In genomic region chr17:21200590-21201301, GRCh38 we compare ENCODE assay signal across 15 cellular contexts. TPM values are rescaled to one million over a fixed set of nuclear protein-coding genes. Genes with fewer than 3 reads are reported as not detected.
DNase-seq lines count a peak whose midpoint lies in the region; ATAC-seq and TF ChIP-seq lines count a peak whose summit lies in the region.
"Had no signal": no experiment of that assay in that cellular context is flagged by ENCODE, and none has a peak within 500 bp of the region (broad histone marks: within the 10 kb centered on the region; RNA-seq: fewer than 3 reads in every experiment).

No MANE protein-coding gene starts in this region.

- TF ChIP-seq CTCF in GM23338 (conservative IDR thresholded peaks at IDR 0.05; ENCODE audit: low read depth in 2 of 2): no peak
- no peak for TF ChIP-seq CTCF in prostate gland (IDR thresholded peaks at IDR 0.05)

- H3K27ac Mint-ChIP-seq in GM23338 (peak overlapping the region; percentile 45; the same call in 1 of the 2 replicates), T-helper 17 cell (peak overlapping the region; percentile 39)
- no peak overlapping the region for H3K27ac Mint-ChIP-seq in activated T-cell treated with anti-CD3 and anti-CD28 coated beads, Interleukin-2, amount 50 U/mL, for 72 hours

- H3K27me3 Mint-ChIP-seq in GM23338 (ENCODE audit: insufficient read depth, low read depth, poor library complexity) (peaks cover 7% of the 10 kb centered on the region), T-helper 17 cell (no peaks in the 10 kb centered on the region)
- H3K27me3 Mint-ChIP-seq in activated T-cell treated with anti-CD3 and anti-CD28 coated beads, Interleukin-2, amount 50 U/mL, for 72 hours (ENCODE audit: low read depth): no peaks in the 10 kb centered on the region

- no peaks in the 10 kb centered on the region for H3K9me2 ChIP-seq in GM23338 (ENCODE audit: insufficient read depth)

- H3K4me3 ChIP-seq in GM23338 (peak overlapping the region; percentile 42; the same call in 1 of the 2 replicates), prostate gland (peak overlapping the region in 1 of 2 donors; percentile 11)
- H3K4me3 ChIP-seq: tibial artery had no signal

- H3K9me3 Mint-ChIP-seq in GM23338: no peaks in the 10 kb centered on the region
- no peaks in the 10 kb centered on the region for H3K9me3 Mint-ChIP-seq in activated T-cell treated with anti-CD3 and anti-CD28 coated beads, Interleukin-2, amount 50 U/mL, for 72 hours
- H3K9me3 Mint-ChIP-seq: CD14-positive monocyte had no signal

- intact Hi-C loops in prostate gland (cut with DNase I): no loop called here

- H3K36me3 ChIP-seq in GM23338 (ENCODE audit: insufficient read depth) (peaks cover 8% of the 10 kb centered on the region), prostate gland (peaks cover 0 to 5% of the 10 kb centered on the region in 2 donors)

- peaks cover 48% of the 10 kb centered on the region for H3K4me1 ChIP-seq in GM23338 (ENCODE audit: insufficient read depth)
- peaks cover 20% of the 10 kb centered on the region for H3K4me1 ChIP-seq in prostate gland (replicated peaks)

- H3K4me3 Mint-ChIP-seq in GM23338 (peak overlapping the region; percentile 44; the same call in 2 of the 3 replicates), T-helper 17 cell (peak overlapping the region; percentile 25)
- H3K4me3 Mint-ChIP-seq in activated T-cell treated with anti-CD3 and anti-CD28 coated beads, Interleukin-2, amount 50 U/mL, for 72 hours: no peak overlapping the region
- H3K4me3 Mint-ChIP-seq: CD14-positive monocyte had no signal

- DNase-seq in GM23338 (ENCODE audit: low spot score) (no peak), T-helper 17 cell (no peak), epithelial cell of prostate (ENCODE audit: low read depth, low spot score) (no peak), prostate gland (ENCODE audit: low spot score) (peak; percentile 82), HK-2 (ENCODE audit: unreplicated experiment) (no peak), activated T-cell treated with anti-CD3 and anti-CD28 coated beads for 4 hours (no peak)
- no peak for DNase-seq in activated T-cell treated with anti-CD3 and anti-CD28 coated beads, Interleukin-2, amount 50 U/mL, for 72 hours
- DNase-seq: activated gamma-delta T cell, kidney, NCI-H2227 treated with DMSO at 0.1 percent for 48 hours, tibial artery had no signal

- no peaks in the 10 kb centered on the region for H3K27me3 ChIP-seq in GM23338 (ENCODE audit: insufficient read depth)
- H3K27me3 ChIP-seq in prostate gland (replicated peaks; ENCODE audit: insufficient read depth): no peaks in the 10 kb centered on the region
- H3K27me3 ChIP-seq: tibial artery had no signal

- H3K9me3 ChIP-seq in T-helper 17 cell (ENCODE audit: control insufficient read depth, low read length, poor library complexity, severe bottlenecking) (no peaks in the 10 kb centered on the region), prostate gland (no peaks in the 10 kb centered on the region)
- H3K9me3 ChIP-seq: tibial artery had no signal

- H3K36me3 Mint-ChIP-seq in GM23338 (ENCODE audit: low read depth) (peaks cover 32% of the 10 kb centered on the region), T-helper 17 cell (ENCODE audit: low read depth) (peaks cover 2% of the 10 kb centered on the region)
- H3K36me3 Mint-ChIP-seq in activated T-cell treated with anti-CD3 and anti-CD28 coated beads, Interleukin-2, amount 50 U/mL, for 72 hours (ENCODE audit: insufficient read depth in 2 of 2): peaks cover 2 to 12% of the 10 kb centered on the region in 2 donors

- H3K27ac ChIP-seq in GM23338 (ENCODE audit: low read depth) (peak overlapping the region; percentile 98), epithelial cell of prostate (peak overlapping the region; percentile 1), prostate gland (peak overlapping the region; percentile 16 to 61)
- H3K27ac ChIP-seq: parathyroid adenoma, tibial artery had no signal

- peaks cover 86% of the 10 kb centered on the region for H3K79me2 ChIP-seq in GM23338 (replicated peaks; ENCODE audit: insufficient read depth)

- H3K4me2 ChIP-seq in GM23338: peak overlapping the region; percentile 70

- peaks cover 70% of the 10 kb centered on the region for H4K20me1 ChIP-seq in GM23338 (replicated peaks; ENCODE audit: insufficient read depth)

- H2AFZ ChIP-seq in GM23338: no peak overlapping the region
- H2AFZ ChIP-seq: parathyroid adenoma had no signal

- no peak for ATAC-seq in GM23338
- ATAC-seq in T-helper 17 cell: no peak
- ATAC-seq in GM21447 (IDR thresholded peaks at IDR 0.05; ENCODE audit: unreplicated experiment): no peak
- ATAC-seq in activated T-cell treated with anti-CD3 and anti-CD28 coated beads, Interleukin-2, amount 50 U/mL, for 72 hours (replicated peaks in 1 of 2): no peak
- ATAC-seq: SK-N-SH treated with all-trans-retinoic acid at 6 μM for 48 hours had no signal

- TF ChIP-seq POLR2A in prostate gland (IDR thresholded peaks at IDR 0.05): peak; percentile 44

- H3F3A ChIP-seq in GM23338 (replicated peaks; ENCODE audit: low read depth): peaks cover 34% of the 10 kb centered on the region

- WGBS in prostate gland: 36% methylated on average over 15 of the region's 15 CpGs

- peaks cover 54% of the 10 kb centered on the region for H3K4me1 Mint-ChIP-seq in GM23338
- peaks cover 27% of the 10 kb centered on the region for H3K4me1 Mint-ChIP-seq in T-helper 17 cell
- H3K4me1 Mint-ChIP-seq in activated T-cell treated with anti-CD3 and anti-CD28 coated beads, Interleukin-2, amount 50 U/mL, for 72 hours (ENCODE audit: low read depth): peaks cover 5% of the 10 kb centered on the region

TF ChIP-seq in GM23338, 12 proteins besides CTCF, POLR2A, EP300 and RAD21 (continues in another document):
- TF ChIP-seq NANOG (IDR thresholded peaks at IDR 0.05; ENCODE audit: borderline replicate concordance) (no peak), STAT1 (IDR thresholded peaks at IDR 0.05; ENCODE audit: unreplicated experiment) (no peak)

RNA-seq across cellular contexts. Expression of gene TMEM11, which starts 13.2 kb away (rescaled TPM):
- 38.5 and 40.0 TPM in 2 replicates for total RNA-seq in GM23338 (2014; rRNA removed; shearing (Covaris generic))
- 84.8 and 90.2 TPM in 2 replicates for polyA plus RNA-seq in GM23338 (2016; fragmentation: Nextera tagmentation; extraction: Ambion mirVana)
- total RNA-seq in T-helper 17 cell (10 to 100 TPM; 10.3 to 17.2 TPM), prostate gland (10 to 100 TPM; 33.1 to 44.1 TPM)
- total RNA-seq in activated T-cell treated with anti-CD3 and anti-CD28 coated beads, Interleukin-2, amount 50 U/mL, for 72 hours: 10 to 100 TPM; 21.4 to 25.9 TPM

RNA-seq across cellular contexts. Expression of gene NATD1, which starts 52.5 kb away (rescaled TPM):
- 8.1 and 8.7 TPM in 2 replicates for total RNA-seq in GM23338 (2014; rRNA removed; shearing (Covaris generic))
- polyA plus RNA-seq in GM23338 (2016; fragmentation: Nextera tagmentation; extraction: Ambion mirVana): 2.1 TPM in 2 replicates
- total RNA-seq in T-helper 17 cell: 1 to 10 TPM; 4.9 to 8.4 TPM
- 10 to 100 TPM; 16.5 to 26.3 TPM for total RNA-seq in prostate gland
- total RNA-seq in activated T-cell treated with anti-CD3 and anti-CD28 coated beads, Interleukin-2, amount 50 U/mL, for 72 hours: 1 to 10 TPM; 7.4 to 8.8 TPM

Comparison
In these comparisons a context has a peak if more than half of its experiments do, and no peak if none do; other contexts are left out.
1. H3K27ac ChIP-seq: peak in every context shown above with its lines; median percentile 98 in GM23338; 38 in prostate gland; 1 in epithelial cell of prostate.
2. H3K4me3 Mint-ChIP-seq: peak in GM23338 (single experiment) and T-helper 17 cell (single experiment); none in activated T-cell treated with anti-CD3 and anti-CD28 coated beads, Interleukin-2, amount 50 U/mL, for 72 hours (0 of 2).